ENCODE assay signal across 1 cellular context in the genomic region with DNA sequence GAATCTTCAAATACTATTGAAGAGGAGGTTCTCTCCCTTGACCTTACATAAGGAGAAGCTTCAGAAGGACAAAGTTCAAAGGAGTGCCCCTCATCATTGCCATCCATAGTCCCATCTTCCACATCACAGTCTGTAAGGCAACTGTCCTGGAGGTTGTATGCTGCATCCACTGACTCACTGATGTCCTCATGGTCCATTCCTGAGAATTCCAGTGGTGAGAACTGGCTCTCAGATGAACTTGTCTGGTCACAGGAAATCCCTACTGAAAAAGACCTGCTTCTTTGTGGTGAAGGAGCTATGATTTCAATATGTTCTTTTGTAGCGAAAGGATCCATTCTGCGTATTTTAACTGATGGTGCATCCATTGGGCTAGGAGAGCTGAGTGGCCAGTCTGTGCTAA.
TF ChIP-seq lines count a peak whose summit lies in the region.

No MANE protein-coding gene starts in this region.

TF ChIP-seq in GM12878, 131 proteins besides CTCF, POLR2A, EP300 and RAD21:
- TF ChIP-seq NFIC (IDR thresholded peaks at IDR 0.05; ENCODE audit: low read depth, low read length) (no peak), ZBTB33 (IDR thresholded peaks at IDR 0.05) (no peak), JUND (IDR thresholded peaks at IDR 0.05; ENCODE audit: low read depth, low read length) (no peak), NKRF (conservative IDR thresholded peaks at IDR 0.05) (no peak), BACH1 (IDR thresholded peaks at IDR 0.05; ENCODE audit: borderline replicate concordance) (no peak), PML (IDR thresholded peaks at IDR 0.05; ENCODE audit: low read length) (no peak), ATF2 (IDR thresholded peaks at IDR 0.05; ENCODE audit: low read length) (no peak), IKZF2 (IDR thresholded peaks at IDR 0.05) (no peak), GABPA (IDR thresholded peaks at IDR 0.05; ENCODE audit: low read depth) (no peak)
